In genomic region chr4:26863512-26863911, GRCh38 we compare ENCODE assay signal across 12 cellular contexts. TPM values are rescaled to one million over a fixed set of nuclear protein-coding genes. Genes with fewer than 3 reads are reported as not detected.
A peak's percentile ranks its signal among the peaks of the same experiment; 100 is the strongest.
DNase-seq lines count a peak whose midpoint lies in the region; ATAC-seq, FAIRE-seq and TF ChIP-seq lines count a peak whose summit lies in the region.
"Had no signal": no experiment of that assay in that cellular context is flagged by ENCODE, and none has a peak within 500 bp of the region (broad histone marks: within the 10 kb centered on the region; RNA-seq: fewer than 3 reads in every experiment).

No MANE protein-coding gene starts in this region.

- H3K27me3 ChIP-seq in OCI-LY1 (ENCODE audit: insufficient read depth, low read length): no peaks in the 10 kb centered on the region
- no peaks in the 10 kb centered on the region for H3K27me3 ChIP-seq in endothelial cell of umbilical vein (ENCODE audit: control insufficient read depth in 2 of 2, insufficient read depth in 2 of 2, low read length in 2 of 2)
- H3K27me3 ChIP-seq in gastrocnemius medialis: no peaks in the 10 kb centered on the region

- H3K27ac Mint-ChIP-seq in activated CD4-positive, alpha-beta T cell treated with anti-CD3 and anti-CD28 coated beads, Interleukin-2, amount 10 ng/mL, durations not matched to agents 24 days and 14 days: no peak overlapping the region

- H2AFZ ChIP-seq in OCI-LY1 (ENCODE audit: low read length) (no peak overlapping the region), endothelial cell of umbilical vein (ENCODE audit: low read depth, low read length) (no peak overlapping the region)

- H3K4me2 ChIP-seq in OCI-LY1 (ENCODE audit: low read length): peak overlapping the region; percentile 85
- peak overlapping the region; percentile 99 for H3K4me2 ChIP-seq in endothelial cell of umbilical vein (ENCODE audit: insufficient read depth, low read length)

- H3K36me3 Mint-ChIP-seq in activated CD4-positive, alpha-beta T cell treated with anti-CD3 and anti-CD28 coated beads, Interleukin-2, amount 10 ng/mL, durations not matched to agents 24 days and 14 days (ENCODE audit: low read depth): peaks cover 12% of the 10 kb centered on the region

- H3K9me1 ChIP-seq in endothelial cell of umbilical vein (replicated peaks; ENCODE audit: control insufficient read depth, extremely low read depth, insufficient read depth, low read length): no peaks in the 10 kb centered on the region

- H3K36me3 ChIP-seq in OCI-LY1 (ENCODE audit: insufficient read depth, low read length) (no peaks in the 10 kb centered on the region), endothelial cell of umbilical vein (ENCODE audit: control insufficient read depth in 2 of 2, extremely low read depth in 1 of 2, insufficient read depth in 2 of 2, low read length in 2 of 2) (no peaks in the 10 kb centered on the region), gastrocnemius medialis (no peaks in the 10 kb centered on the region)

- H3F3A ChIP-seq in OCI-LY1 (ENCODE audit: insufficient read depth, low read length): no peaks in the 10 kb centered on the region

- DNase-seq in activated CD4-positive, alpha-beta T cell treated with anti-CD3 and anti-CD28 coated beads, Interleukin-2, amount 10 ng/mL, durations not matched to agents 24 days and 14 days: no peak
- DNase-seq in activated CD4-positive, alpha-beta T cell treated with anti-CD3 and anti-CD28 coated beads for 4 hours: no peak
- DNase-seq in endothelial cell of umbilical vein (ENCODE audit: low read depth, low spot score): peak; percentile 28
- DNase-seq in gastrocnemius medialis: no peak
- no peak for DNase-seq in D341Med (ENCODE audit: low spot score)
- DNase-seq in NCI-H510A treated with DMSO at 0.1 percent for 48 hours (lab: John Stamatoyannopoulos, UW): no peak
- DNase-seq: activated CD8-positive, alpha-beta memory T cell treated with anti-CD3 and anti-CD28 coated beads, Interleukin-2, amount 50 U/mL, for 48 hours; NCI-H2171 treated with DMSO at 0.1 percent for 48 hours; stimulated activated CD4-positive, alpha-beta T cell treated with anti-CD3 and anti-CD28 coated beads, Interleukin-2, amount 100 ng/mL, for 48 hours had no signal

- H4K20me1 ChIP-seq in OCI-LY1 (ENCODE audit: insufficient read depth, low read length) (no peaks in the 10 kb centered on the region), endothelial cell of umbilical vein (replicated peaks; ENCODE audit: control insufficient read depth, extremely low read depth, insufficient read depth, low read length) (no peaks in the 10 kb centered on the region)

- peaks cover 57% of the 10 kb centered on the region for H3K4me1 Mint-ChIP-seq in activated CD4-positive, alpha-beta T cell treated with anti-CD3 and anti-CD28 coated beads, Interleukin-2, amount 10 ng/mL, durations not matched to agents 24 days and 14 days

- H3K79me2 ChIP-seq in OCI-LY1 (ENCODE audit: insufficient read depth, low read length): peaks cover 66% of the 10 kb centered on the region
- peaks cover 23% of the 10 kb centered on the region for H3K79me2 ChIP-seq in endothelial cell of umbilical vein (ENCODE audit: control insufficient read depth, insufficient read depth, low read length)

- H3K4me3 ChIP-seq in OCI-LY1 (ENCODE audit: low read depth, low read length, poor library complexity, severe bottlenecking) (peak overlapping the region; percentile 93), endothelial cell of umbilical vein (replicated peaks in 1 of 3; ENCODE audit: insufficient read depth in 1 of 3, low read depth in 1 of 3, low read length in 3 of 3) (peak overlapping the region in 1 of 3 experiments; percentile 98), gastrocnemius medialis (no peak overlapping the region)

- no peaks in the 10 kb centered on the region for H3K27me3 Mint-ChIP-seq in activated CD4-positive, alpha-beta T cell treated with anti-CD3 and anti-CD28 coated beads, Interleukin-2, amount 10 ng/mL, durations not matched to agents 24 days and 14 days

- H3K4me1 ChIP-seq in OCI-LY1 (ENCODE audit: insufficient read depth, low read length, severe bottlenecking) (peaks cover 59% of the 10 kb centered on the region), endothelial cell of umbilical vein (ENCODE audit: control insufficient read depth, extremely low read depth, insufficient read depth, low read length) (peaks cover 29% of the 10 kb centered on the region), gastrocnemius medialis (peaks cover 49 to 55% of the 10 kb centered on the region in 2 donors)

- TF ChIP-seq CTCF in OCI-LY1 (IDR thresholded peaks at IDR 0.05; ENCODE audit: low read length): no peak
- no peak for TF ChIP-seq CTCF in endothelial cell of umbilical vein (IDR thresholded peaks at IDR 0.05; ENCODE audit: extremely low read depth in 1 of 2, insufficient read depth in 1 of 2, low read depth in 1 of 2, low read length in 2 of 2)
- TF ChIP-seq CTCF in gastrocnemius medialis (IDR thresholded peaks at IDR 0.05 in 4 of 5, conservative IDR thresholded peaks at IDR 0.05 in 1 of 5): no peak

- BruUV-seq in endothelial cell of umbilical vein (replicated peaks; lab: Mats Ljungman, UMichigan): no TSS peak

- in situ Hi-C loops in gastrocnemius medialis (cut with MboI; ENCODE audit: low sequenced_read_pairs in 4 of 4): loop anchor here in 3 of 4 donors (25.0 kb wide), 3 partner anchors 276 to 951 kb away; partner anchors contain the start of genes SMIM20 (in 3 of the 3), RBPJ (in 2 of the 3) and TBC1D19 (in 2 of the 3)

- H3K4me3 Mint-ChIP-seq in activated CD4-positive, alpha-beta T cell treated with anti-CD3 and anti-CD28 coated beads, Interleukin-2, amount 10 ng/mL, durations not matched to agents 24 days and 14 days: peak overlapping the region; percentile 55

- POLR2A ChIA-PET in endothelial cell of umbilical vein (lab: Charles Lee): no interaction called here

- no peak overlapping the region for H3K27ac ChIP-seq in OCI-LY1 (ENCODE audit: low read depth, low read length, poor library complexity, severe bottlenecking)
- H3K27ac ChIP-seq in endothelial cell of umbilical vein (ENCODE audit: insufficient read depth, low read depth, low read length): no peak overlapping the region
- peak overlapping the region; percentile 3 to 90 (median 80) for H3K27ac ChIP-seq in gastrocnemius medialis

- H3K9me3 Mint-ChIP-seq in activated CD4-positive, alpha-beta T cell treated with anti-CD3 and anti-CD28 coated beads, Interleukin-2, amount 10 ng/mL, durations not matched to agents 24 days and 14 days: no peaks in the 10 kb centered on the region

- dilution Hi-C loops in endothelial cell of umbilical vein (cut with MboI; ENCODE audit: extremely low pct_ligation_motif_present, low sequenced_read_pairs): no loop called here

- H3K9ac ChIP-seq in OCI-LY1 (ENCODE audit: low read length) (peak overlapping the region; percentile 79), endothelial cell of umbilical vein (replicated peaks; ENCODE audit: extremely low read depth, insufficient read depth, low read length) (no peak overlapping the region)

- no peaks in the 10 kb centered on the region for H3K9me2 ChIP-seq in OCI-LY1 (ENCODE audit: low read depth, low read length)

- intact Hi-C loops in activated CD4-positive, alpha-beta T cell treated with anti-CD3 and anti-CD28 coated beads, Interleukin-2, amount 10 ng/mL, durations not matched to agents 24 days and 14 days (cut with micrococcal nuclease): loop anchor here (5.0 kb wide), 2 partner anchors 94 to 1001 kb away; partner anchors contain the start of gene SEL1L3
- intact Hi-C loops in endothelial cell of umbilical vein (cut with micrococcal nuclease): loop anchor here (2.0 to 5.0 kb wide), 2 partner anchors 405 to 1001 kb away; partner anchors contain the start of gene SEL1L3
- intact Hi-C loops in gastrocnemius medialis (cut with DNase I; ENCODE audit: low total_unique reads): loop anchor here (5.0 kb wide), 1 partner anchor 139 kb away; no protein-coding TSS in a partner anchor

- TF ChIP-seq POLR2A in endothelial cell of umbilical vein (IDR thresholded peaks at IDR 0.05; ENCODE audit: low read depth, low read length): no peak
- TF ChIP-seq POLR2A in gastrocnemius medialis (IDR thresholded peaks at IDR 0.05): no peak

- no peak for FAIRE-seq in endothelial cell of umbilical vein (lab: Jason Lieb, UNC)
- FAIRE-seq: colon had no signal

- ATAC-seq in gastrocnemius medialis (no peak), GM18909 (IDR thresholded peaks at IDR 0.05; ENCODE audit: poor library complexity, unreplicated experiment) (no peak)

- CTCF ChIA-PET in endothelial cell of umbilical vein (lab: Charles Lee): no interaction called here

- H3K9me3 ChIP-seq in OCI-LY1 (ENCODE audit: low read length): no peaks in the 10 kb centered on the region
- no peaks in the 10 kb centered on the region for H3K9me3 ChIP-seq in endothelial cell of umbilical vein (replicated peaks; ENCODE audit: control insufficient read depth, insufficient read depth, low read length)
- no peaks in the 10 kb centered on the region for H3K9me3 ChIP-seq in gastrocnemius medialis

TF ChIP-seq in endothelial cell of umbilical vein, 7 proteins besides CTCF, POLR2A, EP300 and RAD21:
- TF ChIP-seq FOS (IDR thresholded peaks at IDR 0.05; ENCODE audit: borderline replicate concordance, insufficient read depth, low read length) (no peak), EZH2 (IDR thresholded peaks at IDR 0.05; ENCODE audit: borderline replicate concordance, low read depth, low read length, severe bottlenecking) (no peak), JUN (IDR thresholded peaks at IDR 0.05; ENCODE audit: borderline replicate concordance, insufficient read depth, insufficient read length, low read depth) (no peak), POLR2AphosphoS5 (IDR thresholded peaks at IDR 0.05; ENCODE audit: insufficient read depth, low read depth, low read length) (no peak), MYC (IDR thresholded peaks at IDR 0.05; ENCODE audit: low read depth, low read length) (no peak), GATA2 (IDR thresholded peaks at IDR 0.05; ENCODE audit: insufficient read depth, insufficient read length, low read depth, low read length) (no peak), MAX (IDR thresholded peaks at IDR 0.05; ENCODE audit: insufficient read depth, insufficient read length) (no peak)

RNA-seq across cellular contexts. Expression of gene STIM2, which starts 2.9 kb away (rescaled TPM):
- total RNA-seq in activated CD4-positive, alpha-beta T cell treated with anti-CD3 and anti-CD28 coated beads, Interleukin-2, amount 10 ng/mL, durations not matched to agents 24 days and 14 days: 43.2 and 46.0 TPM in 2 replicates
- total RNA-seq in endothelial cell of umbilical vein (21.2 and 23.6 TPM in 2 replicates), gastrocnemius medialis (1 to 10 TPM; 3.9 to 7.6 (median 4.9) TPM)
- 21.0 and 25.0 TPM in 2 replicates for polyA plus RNA-seq in endothelial cell of umbilical vein
- polyA plus RNA-seq in endothelial cell of umbilical vein (2011; cell fraction: cytosol; rRNA removed): 10.8 and 11.2 TPM in 2 replicates
- 43.9 and 48.7 TPM in 2 replicates for polyA plus RNA-seq in endothelial cell of umbilical vein (2011; cell fraction: nucleus; rRNA removed)
- 9.6 and 13.1 TPM in 2 replicates for polyA plus RNA-seq in endothelial cell of umbilical vein (2012)
- 20.1 and 20.2 TPM in 2 replicates for polyA minus RNA-seq in endothelial cell of umbilical vein
- 7.6 TPM for polyA minus RNA-seq in endothelial cell of umbilical vein (2011; cell fraction: cytosol; rRNA and poly(A)+ RNA removed)
- 34.5 and 40.2 TPM in 2 replicates for polyA minus RNA-seq in endothelial cell of umbilical vein (2011; cell fraction: nucleus; rRNA and poly(A)+ RNA removed)

Comparison
In these comparisons a context has a peak if more than half of its experiments do, and no peak if none do; other contexts are left out.
1. H3K27ac ChIP-seq: peak in gastrocnemius medialis (4 of 4); none in OCI-LY1 (single experiment) and endothelial cell of umbilical vein (single experiment).